ENCODE assay signal across 31 cellular contexts in genomic region chr16:20167323-20167722, GRCh38.
"Had no signal": no experiment of that assay in that cellular context is flagged by ENCODE, and none has a peak within 500 bp of the region (broad histone marks: within the 10 kb centered on the region; RNA-seq: fewer than 3 reads in every experiment).

No MANE protein-coding gene starts in this region.

- DNase-seq: activated CD4-positive, alpha-beta memory T cell treated with anti-CD3 and anti-CD28 coated beads, Interleukin-2, amount 10 ng/mL, durations not matched to agents 7 days and 5 days; activated CD4-positive, alpha-beta T cell treated with anti-CD3 and anti-CD28 coated beads for 1 hour; activated CD4-positive, alpha-beta T cell treated with anti-CD3 and anti-CD28 coated beads for 4 hours; activated CD4-positive, alpha-beta T cell treated with anti-CD3 and anti-CD28 coated beads, Interleukin-2, amount 10 ng/mL, durations not matched to agents 7 days and 5 days; activated CD4-positive, alpha-beta T cell treated with anti-CD3 and anti-CD28 coated beads, Interleukin-2, amount 50 U/mL, for 4 hours; activated CD8-positive, alpha-beta memory T cell treated with anti-CD3 and anti-CD28 coated beads, Interleukin-2, amount 50 U/mL, for 48 hours; activated gamma-delta T cell; activated naive CD4-positive, alpha-beta T cell; activated naive CD4-positive, alpha-beta T cell treated with anti-CD3 and anti-CD28 coated beads, Interleukin-2, amount 10 ng/mL, durations not matched to agents 7 days and 5 days; activated naive CD8-positive, alpha-beta T cell treated with anti-CD3 and anti-CD28 coated beads, Interleukin-2, amount 10 ng/mL, durations not matched to agents 7 days and 5 days; activated T-cell treated with anti-CD3 and anti-CD28 coated beads for 4 hours; activated T-cell treated with anti-CD3 and anti-CD28 coated beads, Interleukin-2, amount 50 U/mL, for 24 hours; activated T-cell treated with anti-CD3 and anti-CD28 coated beads, Interleukin-2, amount 50 U/mL, for 72 hours; dorsolateral prefrontal cortex; effector memory CD4-positive, alpha-beta T cell; endodermal cell; foreskin fibroblast; glutamatergic neuron; T-helper 1 cell; T-helper 17 cell; T1000 had no signal

- H3K27ac ChIP-seq: ascending aorta, breast epithelium, cardiac muscle cell, coronary artery, dorsolateral prefrontal cortex had no signal

- H3K36me3 ChIP-seq: ascending aorta, breast epithelium, cardiac muscle cell had no signal

- H3K36me3 Mint-ChIP-seq: activated naive CD4-positive, alpha-beta T cell treated with anti-CD3 and anti-CD28 coated beads, Interleukin-2, amount 10 ng/mL, durations not matched to agents 7 days and 5 days; activated naive CD8-positive, alpha-beta T cell treated with anti-CD3 and anti-CD28 coated beads, Interleukin-2, amount 10 ng/mL, durations not matched to agents 7 days and 5 days; brain had no signal

- H3K9me3 Mint-ChIP-seq: activated CD4-positive, alpha-beta T cell treated with anti-CD3 and anti-CD28 coated beads, Interleukin-2, amount 10 ng/mL, durations not matched to agents 7 days and 5 days; activated T-cell treated with anti-CD3 and anti-CD28 coated beads, Interleukin-2, amount 50 U/mL, for 24 hours; brain; dendritic cell treated with granulocyte-macrophage colony-stimulating factor and Interleukin-4, amounts not matched to agents 40 ng/mL and 50 ng/mL, for 4 days; endodermal cell; T-helper 2 cell treated with Interferon-gamma antibody and Interleukin-4, amounts not matched to agents 5 μg/mL and 100 μg/mL, for 36 hours had no signal

- H3K4me1 Mint-ChIP-seq: activated CD4-positive, alpha-beta memory T cell treated with anti-CD3 and anti-CD28 coated beads, Interleukin-2, amount 10 ng/mL, durations not matched to agents 7 days and 5 days; activated CD4-positive, alpha-beta T cell treated with anti-CD3 and anti-CD28 coated beads, Interleukin-2, amount 10 ng/mL, durations not matched to agents 7 days and 5 days; activated naive CD4-positive, alpha-beta T cell treated with anti-CD3 and anti-CD28 coated beads, Interleukin-2, amount 10 ng/mL, durations not matched to agents 7 days and 5 days; activated naive CD8-positive, alpha-beta T cell treated with anti-CD3 and anti-CD28 coated beads, Interleukin-2, amount 10 ng/mL, durations not matched to agents 7 days and 5 days; brain; central memory CD8-positive, alpha-beta T cell; T-helper 17 cell had no signal

- H3K27ac Mint-ChIP-seq: activated CD4-positive, alpha-beta memory T cell treated with anti-CD3 and anti-CD28 coated beads, Interleukin-2, amount 10 ng/mL, durations not matched to agents 7 days and 5 days; activated CD4-positive, alpha-beta T cell treated with anti-CD3 and anti-CD28 coated beads, Interleukin-2, amount 10 ng/mL, durations not matched to agents 7 days and 5 days; activated naive CD4-positive, alpha-beta T cell treated with anti-CD3 and anti-CD28 coated beads, Interleukin-2, amount 10 ng/mL, durations not matched to agents 7 days and 5 days; activated naive CD4-positive, alpha-beta T cell treated with anti-CD3 and anti-CD28 coated beads, Interleukin-2, amount 50 U/mL, for 72 hours; activated naive CD8-positive, alpha-beta T cell treated with anti-CD3 and anti-CD28 coated beads, Interleukin-2, amount 10 ng/mL, durations not matched to agents 7 days and 5 days; activated T-cell treated with anti-CD3 and anti-CD28 coated beads, Interleukin-2, amount 50 U/mL, for 24 hours; activated T-cell treated with anti-CD3 and anti-CD28 coated beads, Interleukin-2, amount 50 U/mL, for 72 hours; brain; dendritic cell treated with granulocyte-macrophage colony-stimulating factor and Interleukin-4, amounts not matched to agents 40 ng/mL and 50 ng/mL, for 4 days; endodermal cell; T-helper 17 cell; T-helper 2 cell treated with Interferon-gamma antibody and Interleukin-4, amounts not matched to agents 5 μg/mL and 100 μg/mL, for 36 hours had no signal

- H3K4me1 ChIP-seq: ascending aorta, breast epithelium had no signal

- H3K4me3 Mint-ChIP-seq: activated CD4-positive, alpha-beta memory T cell treated with anti-CD3 and anti-CD28 coated beads, Interleukin-2, amount 10 ng/mL, durations not matched to agents 7 days and 5 days; activated CD4-positive, alpha-beta T cell treated with anti-CD3 and anti-CD28 coated beads, Interleukin-2, amount 10 ng/mL, durations not matched to agents 7 days and 5 days; activated naive CD4-positive, alpha-beta T cell treated with anti-CD3 and anti-CD28 coated beads, Interleukin-2, amount 10 ng/mL, durations not matched to agents 7 days and 5 days; activated naive CD8-positive, alpha-beta T cell treated with anti-CD3 and anti-CD28 coated beads, Interleukin-2, amount 10 ng/mL, durations not matched to agents 7 days and 5 days; activated T-cell treated with anti-CD3 and anti-CD28 coated beads, Interleukin-2, amount 50 U/mL, for 24 hours; activated T-cell treated with anti-CD3 and anti-CD28 coated beads, Interleukin-2, amount 50 U/mL, for 72 hours; brain; central memory CD8-positive, alpha-beta T cell; dendritic cell treated with granulocyte-macrophage colony-stimulating factor and Interleukin-4, amounts not matched to agents 40 ng/mL and 50 ng/mL, for 4 days; endodermal cell; T-helper 17 cell; T-helper 2 cell treated with Interferon-gamma antibody and Interleukin-4, amounts not matched to agents 5 μg/mL and 100 μg/mL, for 36 hours had no signal

- H3K27me3 Mint-ChIP-seq: activated CD4-positive, alpha-beta memory T cell treated with anti-CD3 and anti-CD28 coated beads, Interleukin-2, amount 10 ng/mL, durations not matched to agents 7 days and 5 days; activated CD4-positive, alpha-beta T cell treated with anti-CD3 and anti-CD28 coated beads, Interleukin-2, amount 10 ng/mL, durations not matched to agents 7 days and 5 days; activated naive CD4-positive, alpha-beta T cell treated with anti-CD3 and anti-CD28 coated beads, Interleukin-2, amount 10 ng/mL, durations not matched to agents 7 days and 5 days; activated T-cell treated with anti-CD3 and anti-CD28 coated beads, Interleukin-2, amount 50 U/mL, for 24 hours; central memory CD8-positive, alpha-beta T cell; T-helper 17 cell had no signal

- H3K9me3 ChIP-seq: ascending aorta, breast epithelium had no signal

- ATAC-seq: activated naive CD4-positive, alpha-beta T cell treated with anti-CD3 and anti-CD28 coated beads, Interleukin-2, amount 50 U/mL, for 72 hours; activated T-cell treated with anti-CD3 and anti-CD28 coated beads, Interleukin-2, amount 50 U/mL, for 72 hours; esophagus mucosa; T-helper 17 cell had no signal

- H3K4me3 ChIP-seq: ascending aorta, breast epithelium, cardiac muscle cell, coronary artery, dorsolateral prefrontal cortex had no signal

- H3K27me3 ChIP-seq: ascending aorta, cardiac muscle cell had no signal
